23 cellular contexts compared by ENCODE assay signal in genomic region chr2:79389475-79389874, GRCh38.
"Had no signal": no experiment of that assay in that cellular context is flagged by ENCODE, and none has a peak within 500 bp of the region (broad histone marks: within the 10 kb centered on the region; RNA-seq: fewer than 3 reads in every experiment).

No MANE protein-coding gene starts in this region.

- H3K27ac ChIP-seq: ascending aorta, SJSA1 had no signal

- DNase-seq: activated CD4-positive, alpha-beta T cell treated with anti-CD3 and anti-CD28 coated beads for 48 hours; activated CD4-positive, alpha-beta T cell treated with anti-CD3 and anti-CD28 coated beads, Interleukin-2, amount 50 U/mL, for 4 hours; activated CD4-positive, CD25-positive, alpha-beta regulatory T cell treated with anti-CD3 and anti-CD28 coated beads, Interleukin-2, amount 50 U/mL, for 72 hours; activated CD8-positive, alpha-beta memory T cell treated with anti-CD3 and anti-CD28 coated beads, Interleukin-2, amount 10 ng/mL, durations not matched to agents 7 days and 5 days; activated effector memory CD4-positive, alpha-beta T cell treated with anti-CD3 and anti-CD28 coated beads, Interleukin-2, amount 50 U/mL, for 16 hours; activated naive CD4-positive, alpha-beta T cell treated with Interleukin-2 at 50 U/mL for 16 hours; activated naive CD8-positive, alpha-beta T cell treated with anti-CD3 and anti-CD28 coated beads, Interleukin-2, amount 50 U/mL, for 24 hours; activated T-cell treated with anti-CD3 and anti-CD28 coated beads, Interleukin-2, amount 50 U/mL, for 24 hours; amniotic stem cell; KG1; NCI-H1092; NCI-H1436 treated with DMSO at 0.1 percent for 48 hours; NCI-H187; NCI-H2081; NCI-H510A treated with DMSO at 0.1 percent for 48 hours; PC-3; SHP77 had no signal

- H3K27ac Mint-ChIP-seq: activated CD8-positive, alpha-beta memory T cell treated with anti-CD3 and anti-CD28 coated beads, Interleukin-2, amount 10 ng/mL, durations not matched to agents 7 days and 5 days; activated naive CD4-positive, alpha-beta T cell treated with anti-CD3 and anti-CD28 coated beads, Interleukin-2, amount 50 U/mL, for 72 hours; activated naive CD8-positive, alpha-beta T cell treated with anti-CD3 and anti-CD28 coated beads, Interleukin-2, amount 50 U/mL, for 24 hours; activated T-cell treated with anti-CD3 and anti-CD28 coated beads, Interleukin-2, amount 50 U/mL, for 24 hours; T-helper 1 cell treated with Interleukin-12 subunit alpha and Interleukin-12 subunit beta and Interleukin-4 antibody, amounts not matched to agents 30 μg/mL and 1 μg/mL, for 36 hours; WTC11 had no signal

- H3K4me3 Mint-ChIP-seq: activated CD8-positive, alpha-beta memory T cell treated with anti-CD3 and anti-CD28 coated beads, Interleukin-2, amount 10 ng/mL, durations not matched to agents 7 days and 5 days; activated naive CD8-positive, alpha-beta T cell treated with anti-CD3 and anti-CD28 coated beads, Interleukin-2, amount 50 U/mL, for 24 hours; activated T-cell treated with anti-CD3 and anti-CD28 coated beads, Interleukin-2, amount 50 U/mL, for 24 hours; T-helper 1 cell treated with Interleukin-12 subunit alpha and Interleukin-12 subunit beta and Interleukin-4 antibody, amounts not matched to agents 30 μg/mL and 1 μg/mL, for 36 hours; WTC11 had no signal

- H3K36me3 ChIP-seq: ascending aorta, SJSA1 had no signal

- H3K4me1 ChIP-seq: ascending aorta, SJSA1 had no signal

- H3K9me3 Mint-ChIP-seq: WTC11 had no signal

- FAIRE-seq: RCC 7860 had no signal

- H3K36me3 Mint-ChIP-seq: activated CD8-positive, alpha-beta memory T cell treated with anti-CD3 and anti-CD28 coated beads, Interleukin-2, amount 10 ng/mL, durations not matched to agents 7 days and 5 days; WTC11 had no signal

- H3K4me1 Mint-ChIP-seq: activated CD8-positive, alpha-beta memory T cell treated with anti-CD3 and anti-CD28 coated beads, Interleukin-2, amount 10 ng/mL, durations not matched to agents 7 days and 5 days; activated naive CD8-positive, alpha-beta T cell treated with anti-CD3 and anti-CD28 coated beads, Interleukin-2, amount 50 U/mL, for 24 hours had no signal

- H3K9me3 ChIP-seq: ascending aorta, SJSA1 had no signal

- H3K27me3 ChIP-seq: ascending aorta, SJSA1 had no signal

- H3K4me3 ChIP-seq: ascending aorta, SJSA1 had no signal

- H3K27me3 Mint-ChIP-seq: activated CD8-positive, alpha-beta memory T cell treated with anti-CD3 and anti-CD28 coated beads, Interleukin-2, amount 10 ng/mL, durations not matched to agents 7 days and 5 days; activated naive CD8-positive, alpha-beta T cell treated with anti-CD3 and anti-CD28 coated beads, Interleukin-2, amount 50 U/mL, for 24 hours; activated T-cell treated with anti-CD3 and anti-CD28 coated beads, Interleukin-2, amount 50 U/mL, for 24 hours had no signal
